24 cellular contexts compared by ENCODE assay signal in genomic region chr14:22411398-22411797, GRCh38.
"Had no signal": no experiment of that assay in that cellular context is flagged by ENCODE, and none has a peak within 500 bp of the region (broad histone marks: within the 10 kb centered on the region; RNA-seq: fewer than 3 reads in every experiment).

No MANE protein-coding gene starts in this region.

- DNase-seq: cortex of kidney; effector CD8-positive, alpha-beta T cell; effector memory CD8-positive, alpha-beta T cell; endodermal cell; erythroblast; esophagus squamous epithelium; foreskin fibroblast; foreskin melanocyte; gastrocnemius medialis; glutamatergic neuron; head of caudate nucleus; heart right ventricle; hippocampal formation; left cardiac atrium; left lung; left ventricle myocardium superior; lower lobe of right lung; mesenchymal stem cell; mucosa of descending colon; naive thymus-derived CD4-positive, alpha-beta T cell had no signal

- H3K4me1 ChIP-seq: gastrocnemius medialis, left lung, lower lobe of right lung had no signal

- ATAC-seq: effector memory CD8-positive, alpha-beta T cell; esophagus mucosa; gastrocnemius medialis; heart right ventricle; left lung; left ventricle myocardium superior; lower lobe of right lung; mucosa of descending colon; naive thymus-derived CD4-positive, alpha-beta T cell had no signal

- H3K4me3 Mint-ChIP-seq: dendritic cell treated with granulocyte-macrophage colony-stimulating factor and Interleukin-4, amounts not matched to agents 40 ng/mL and 50 ng/mL, for 4 days; effector memory CD8-positive, alpha-beta T cell; endodermal cell; mesothelial cell of epicardium; naive thymus-derived CD4-positive, alpha-beta T cell had no signal

- H3K9me3 Mint-ChIP-seq: dendritic cell treated with granulocyte-macrophage colony-stimulating factor and Interleukin-4, amounts not matched to agents 40 ng/mL and 50 ng/mL, for 4 days; effector memory CD8-positive, alpha-beta T cell; endodermal cell; mesothelial cell of epicardium; naive thymus-derived CD4-positive, alpha-beta T cell had no signal

- H3K9me3 ChIP-seq: esophagus squamous epithelium, gastrocnemius medialis, heart right ventricle, left lung, lower lobe of right lung, mucosa of descending colon had no signal

- H3K27me3 ChIP-seq: gastrocnemius medialis, left lung had no signal

- H3K36me3 ChIP-seq: esophagus squamous epithelium, gastrocnemius medialis, heart right ventricle, left lung, lower lobe of right lung had no signal

- H3K27ac Mint-ChIP-seq: dendritic cell treated with granulocyte-macrophage colony-stimulating factor and Interleukin-4, amounts not matched to agents 40 ng/mL and 50 ng/mL, for 4 days; effector memory CD8-positive, alpha-beta T cell; endodermal cell; mesothelial cell of epicardium; naive thymus-derived CD4-positive, alpha-beta T cell had no signal

- H3K27me3 Mint-ChIP-seq: dendritic cell treated with granulocyte-macrophage colony-stimulating factor and Interleukin-4, amounts not matched to agents 40 ng/mL and 50 ng/mL, for 4 days; effector memory CD8-positive, alpha-beta T cell; naive thymus-derived CD4-positive, alpha-beta T cell had no signal

- H3K36me3 Mint-ChIP-seq: mesothelial cell of epicardium; naive thymus-derived CD4-positive, alpha-beta T cell had no signal

- H3K27ac ChIP-seq: epithelial cell of prostate, esophagus squamous epithelium, gastrocnemius medialis, heart right ventricle, left lung, lower lobe of right lung had no signal

- H3K4me3 ChIP-seq: esophagus squamous epithelium, gastrocnemius medialis, heart right ventricle, left lung, lower lobe of right lung, mucosa of descending colon had no signal
